ENCODE assay signal across 13 cellular contexts in genomic region chr5:133106761-133107572, GRCh38. TPM values are rescaled to one million over a fixed set of nuclear protein-coding genes. Genes with fewer than 3 reads are reported as not detected.
DNase-seq lines count a peak whose midpoint lies in the region; ATAC-seq, FAIRE-seq and TF ChIP-seq lines count a peak whose summit lies in the region.
"Had no signal": no experiment of that assay in that cellular context is flagged by ENCODE, and none has a peak within 500 bp of the region (broad histone marks: within the 10 kb centered on the region; RNA-seq: fewer than 3 reads in every experiment).

No MANE protein-coding gene starts in this region.

- H3K4me1 Mint-ChIP-seq in CD14-positive monocyte: peaks cover 14% of the 10 kb centered on the region

- H3K4me3 Mint-ChIP-seq in CD14-positive monocyte: no peak overlapping the region
- H3K4me3 Mint-ChIP-seq: CD8-positive, alpha-beta memory T cell had no signal

- TF ChIP-seq CTCF in CD14-positive monocyte (IDR thresholded peaks at IDR 0.05) (no peak), RWPE2 (IDR thresholded peaks at IDR 0.05; ENCODE audit: poor library complexity, severe bottlenecking) (no peak), gastrocnemius medialis (IDR thresholded peaks at IDR 0.05 in 4 of 5, conservative IDR thresholded peaks at IDR 0.05 in 1 of 5) (no peak)

- H3K27ac Mint-ChIP-seq in CD14-positive monocyte: peak overlapping the region in 6 of 7 donors; percentile 16 to 71 (median 32)

- no peaks in the 10 kb centered on the region for H3K4me1 ChIP-seq in RWPE2 (ENCODE audit: insufficient read depth, poor library complexity, severe bottlenecking)
- peaks cover 14% of the 10 kb centered on the region in 2 donors for H3K4me1 ChIP-seq in gastrocnemius medialis

- H3K4me3 ChIP-seq in RWPE2 (ENCODE audit: severe bottlenecking) (no peak overlapping the region), gastrocnemius medialis (no peak overlapping the region)
- H3K4me3 ChIP-seq: left ventricle myocardium inferior had no signal

- no peaks in the 10 kb centered on the region for H3K27me3 ChIP-seq in RWPE2 (ENCODE audit: insufficient read depth, poor library complexity, severe bottlenecking)
- H3K27me3 ChIP-seq in gastrocnemius medialis: no peaks in the 10 kb centered on the region

- TF ChIP-seq POLR2A in GM12892 (IDR thresholded peaks at IDR 0.05; ENCODE audit: low read depth, low read length) (peak; percentile 35; the same call in 1 of the 2 replicates), gastrocnemius medialis (IDR thresholded peaks at IDR 0.05) (no peak)

- no peak overlapping the region for H3K27ac ChIP-seq in RWPE2 (ENCODE audit: poor library complexity, severe bottlenecking)
- H3K27ac ChIP-seq in gastrocnemius medialis: no peak overlapping the region
- H3K27ac ChIP-seq: left ventricle myocardium inferior had no signal

- H3K36me3 ChIP-seq in RWPE2 (ENCODE audit: low read depth) (peaks cover 39% of the 10 kb centered on the region), gastrocnemius medialis (peaks cover 0 to 35% of the 10 kb centered on the region in 2 donors)

- peaks cover 2 to 7% (median 6%) of the 10 kb centered on the region in 3 donors for H3K27me3 Mint-ChIP-seq in CD14-positive monocyte (ENCODE audit: low read depth in 3 of 3)

- no peaks in the 10 kb centered on the region for H3K9me3 Mint-ChIP-seq in CD14-positive monocyte
- H3K9me3 Mint-ChIP-seq: CD8-positive, alpha-beta memory T cell had no signal

- intact Hi-C loops in CD14-positive monocyte (cut with micrococcal nuclease): no loop called here
- intact Hi-C loops in gastrocnemius medialis (cut with DNase I; ENCODE audit: low total_unique reads): no loop called here

- ATAC-seq in RWPE2 (ENCODE audit: low read depth) (peak; percentile 16; the same call in 2 of the 3 replicates), esophagus mucosa (peak; percentile 17), gastrocnemius medialis (no peak)

- H3K9me3 ChIP-seq in RWPE2 (ENCODE audit: severe bottlenecking): no peaks in the 10 kb centered on the region
- H3K9me3 ChIP-seq in gastrocnemius medialis: no peaks in the 10 kb centered on the region
- H3K9me3 ChIP-seq: left ventricle myocardium inferior had no signal

- in situ Hi-C loops in gastrocnemius medialis (cut with MboI; ENCODE audit: low sequenced_read_pairs in 4 of 4): loop anchor here in 1 of 4 donors (25.0 kb wide), 1 partner anchor 755 kb away; no protein-coding TSS in a partner anchor

- DNase-seq in CD14-positive monocyte (ENCODE audit: low spot score): no peak
- no peak for DNase-seq in GM12892 (ENCODE audit: insufficient read length)
- DNase-seq in RWPE2 (ENCODE audit: low spot score): no peak
- DNase-seq in HPDE6-E6E7 (ENCODE audit: extremely low spot score): no peak
- DNase-seq in gastrocnemius medialis: no peak
- DNase-seq in NCI-H526 (lab: John Stamatoyannopoulos, UW): no peak
- DNase-seq in 8988T: no peak
- DNase-seq: activated CD4-positive, alpha-beta T cell treated with anti-CD3 and anti-CD28 coated beads, Interleukin-2, amount 50 U/mL, for 4 hours; left ventricle myocardium inferior; substantia nigra had no signal

- FAIRE-seq in GM12892 (lab: Jason Lieb, UNC): peak; percentile 36
- FAIRE-seq: colon had no signal

- peaks cover 42% of the 10 kb centered on the region in 2 donors for H3K36me3 Mint-ChIP-seq in CD14-positive monocyte

RNA-seq across cellular contexts. Expression of gene HSPA4, which starts 55.2 kb away (rescaled TPM):
- 10 to 100 TPM; 27.7 to 52.0 TPM for polyA plus RNA-seq in CD14-positive monocyte
- 68.6 TPM for polyA plus RNA-seq in GM12892 (2012; ENCODE audit: missing spikeins)
- 107 TPM for total RNA-seq in esophagus mucosa
- total RNA-seq in gastrocnemius medialis: 10 to 100 TPM; 62.6 to 96.4 (median 74.1) TPM

Comparison
In these comparisons a context has a peak if more than half of its experiments do, and no peak if none do; other contexts are left out.
1. ATAC-seq: peak in RWPE2 (single experiment) and esophagus mucosa (single experiment); none in gastrocnemius medialis (0 of 2).